Comparison of ENCODE assay signal across 22 cellular contexts in genomic region chr9:105444130-105444529, GRCh38. TPM values are rescaled to one million over a fixed set of nuclear protein-coding genes. Genes with fewer than 3 reads are reported as not detected.
DNase-seq lines count a peak whose midpoint lies in the region; ATAC-seq and TF ChIP-seq lines count a peak whose summit lies in the region.
"Had no signal": no experiment of that assay in that cellular context is flagged by ENCODE, and none has a peak within 500 bp of the region (broad histone marks: within the 10 kb centered on the region; RNA-seq: fewer than 3 reads in every experiment).

No MANE protein-coding gene starts in this region.

- ATAC-seq in GM23338 (no peak), GM21576 (IDR thresholded peaks at IDR 0.05; ENCODE audit: unreplicated experiment) (no peak), PC-3 (no peak)
- ATAC-seq: activated CD8-positive, alpha-beta T cell treated with anti-CD3 and anti-CD28 coated beads, Interleukin-2, amount 10 ng/mL, durations not matched to agents 7 days and 5 days; stimulated activated effector memory CD8-positive, alpha-beta T cell treated with anti-CD3 and anti-CD28 coated beads, Interleukin-12 subunit alpha, Interleukin-12 subunit beta, amount 100 ng/mL, for 72 hours; WTC11 had no signal

- no peak overlapping the region for H3K9ac ChIP-seq in PC-3 (ENCODE audit: low read length)

- intact Hi-C loops in PC-3 (cut with micrococcal nuclease) = no loop called here

- no peak overlapping the region for H3K4me3 ChIP-seq in GM23338
- H3K4me3 ChIP-seq in epithelial cell of esophagus (ENCODE audit: low read length) = no peak overlapping the region
- H3K4me3 ChIP-seq in osteoblast (ENCODE audit: insufficient read depth, low read length) = no peak overlapping the region
- no peak overlapping the region for H3K4me3 ChIP-seq in PC-3 (ENCODE audit: low read length)
- H3K4me3 ChIP-seq: cardiac muscle cell, MG63 had no signal

- H3K9me3 Mint-ChIP-seq in GM23338 = peaks cover 3% of the 10 kb centered on the region; the same call in 1 of the 3 replicates
- H3K9me3 Mint-ChIP-seq: stimulated activated effector memory CD8-positive, alpha-beta T cell treated with anti-CD3 and anti-CD28 coated beads, Interleukin-12 subunit alpha, Interleukin-12 subunit beta, amount 100 ng/mL, for 72 hours had no signal

- H3K9me3 ChIP-seq in osteoblast (ENCODE audit: low read depth, low read length) = no peaks in the 10 kb centered on the region
- no peaks in the 10 kb centered on the region for H3K9me3 ChIP-seq in PC-3 (ENCODE audit: low read length)
- H3K9me3 ChIP-seq: MG63 had no signal

- no peaks in the 10 kb centered on the region for H3K9me2 ChIP-seq in GM23338 (ENCODE audit: insufficient read depth)
- no peaks in the 10 kb centered on the region for H3K9me2 ChIP-seq in PC-3 (replicated peaks; ENCODE audit: low read length)

- DNase-seq in GM23338 (ENCODE audit: low spot score) (no peak), NCI-H524 treated with DMSO at 0.1 percent for 48 hours (lab: John Stamatoyannopoulos, UW) (peak; percentile 70), epithelial cell of esophagus (ENCODE audit: low read depth) (peak; percentile 88), osteoblast (ENCODE audit: insufficient read length, low spot score, missing footprints) (no peak), PC-3 (no peak), T-helper 2 cell (no peak)
- no peak for DNase-seq in activated CD4-positive, alpha-beta T cell treated with anti-CD3 and anti-CD28 coated beads for 1 hour
- DNase-seq: activated CD8-positive, alpha-beta T cell treated with anti-CD3 and anti-CD28 coated beads, Interleukin-2, amount 10 ng/mL, durations not matched to agents 7 days and 5 days; COR-L47; effector CD8-positive, alpha-beta T cell; mesendoderm; MG63; NCI-H1930; NCI-H345; nephron progenitor cell; NK-92 treated with Interleukin-12 subunit alpha and Interleukin-12 subunit beta, amount 100 ng/mL, for 24 hours; Right ventricle myocardium superior had no signal

- H3K27ac ChIP-seq in GM23338 (ENCODE audit: low read depth) = no peak overlapping the region
- H3K27ac ChIP-seq in osteoblast (ENCODE audit: low read depth, low read length) = no peak overlapping the region
- no peak overlapping the region for H3K27ac ChIP-seq in PC-3 (ENCODE audit: low read length)
- H3K27ac ChIP-seq: cardiac muscle cell had no signal

- H3K27ac Mint-ChIP-seq in GM23338 = no peak overlapping the region
- H3K27ac Mint-ChIP-seq: activated CD8-positive, alpha-beta T cell treated with anti-CD3 and anti-CD28 coated beads, Interleukin-2, amount 10 ng/mL, durations not matched to agents 7 days and 5 days; activated naive CD8-positive, alpha-beta T cell; nephron progenitor cell; stimulated activated effector memory CD8-positive, alpha-beta T cell treated with anti-CD3 and anti-CD28 coated beads, Interleukin-12 subunit alpha, Interleukin-12 subunit beta, amount 100 ng/mL, for 72 hours; WTC11 had no signal

- H3K4me2 ChIP-seq in GM23338 = no peak overlapping the region
- no peak overlapping the region for H3K4me2 ChIP-seq in osteoblast (ENCODE audit: insufficient read depth, low read length)
- H3K4me2 ChIP-seq in PC-3 (ENCODE audit: low read length) = no peak overlapping the region

- H3K36me3 ChIP-seq in GM23338 (ENCODE audit: insufficient read depth) = no peaks in the 10 kb centered on the region
- H3K36me3 ChIP-seq in osteoblast (ENCODE audit: insufficient read depth, low read length) = no peaks in the 10 kb centered on the region
- no peaks in the 10 kb centered on the region for H3K36me3 ChIP-seq in PC-3 (ENCODE audit: low read depth, low read length)
- H3K36me3 ChIP-seq: cardiac muscle cell, MG63 had no signal

- TF ChIP-seq CTCF in GM23338 (conservative IDR thresholded peaks at IDR 0.05; ENCODE audit: low read depth in 2 of 2) = no peak
- no peak for TF ChIP-seq CTCF in epithelial cell of esophagus (IDR thresholded peaks at IDR 0.05; ENCODE audit: insufficient read depth, low read depth, low read length, missing control alignments)
- TF ChIP-seq CTCF in osteoblast (IDR thresholded peaks at IDR 0.05; ENCODE audit: extremely low read depth, low read depth, low read length) = no peak
- TF ChIP-seq CTCF in PC-3 (conservative IDR thresholded peaks at IDR 0.05; ENCODE audit: low read depth, low read length) = no peak

- no peaks in the 10 kb centered on the region; the same call in 1 of the 2 replicates for H3F3A ChIP-seq in GM23338 (replicated peaks; ENCODE audit: low read depth)
- H3F3A ChIP-seq in PC-3 (ENCODE audit: low read length, unreplicated experiment) = no peaks in the 10 kb centered on the region

- H3K27me3 ChIP-seq in GM23338 (ENCODE audit: insufficient read depth) (no peaks in the 10 kb centered on the region), osteoblast (ENCODE audit: insufficient read depth, low read length) (no peaks in the 10 kb centered on the region), PC-3 (ENCODE audit: low read length) (no peaks in the 10 kb centered on the region)
- H3K27me3 ChIP-seq: cardiac muscle cell, MG63 had no signal

- H3K4me1 ChIP-seq in GM23338 (ENCODE audit: insufficient read depth) (peaks cover 4% of the 10 kb centered on the region; the same call in 1 of the 2 replicates), osteoblast (ENCODE audit: insufficient read depth, low read length) (peaks cover 10% of the 10 kb centered on the region), PC-3 (ENCODE audit: insufficient read depth, low read length) (peaks cover 5% of the 10 kb centered on the region; the same call in 1 of the 2 replicates)

- no peaks in the 10 kb centered on the region for H4K20me1 ChIP-seq in GM23338 (replicated peaks; ENCODE audit: insufficient read depth)
- peaks cover 3% of the 10 kb centered on the region for H4K20me1 ChIP-seq in osteoblast (ENCODE audit: insufficient read depth, low read length)
- no peaks in the 10 kb centered on the region for H4K20me1 ChIP-seq in PC-3 (ENCODE audit: low read length)

- H2AFZ ChIP-seq in GM23338 (peak overlapping the region; percentile 74), osteoblast (ENCODE audit: low read length) (peak overlapping the region; percentile 69), PC-3 (ENCODE audit: low read length) (no peak overlapping the region)

- H3K4me1 Mint-ChIP-seq in GM23338 = peaks cover 11% of the 10 kb centered on the region

- no peak overlapping the region for H3K4me3 Mint-ChIP-seq in GM23338
- H3K4me3 Mint-ChIP-seq: activated CD8-positive, alpha-beta T cell treated with anti-CD3 and anti-CD28 coated beads, Interleukin-2, amount 10 ng/mL, durations not matched to agents 7 days and 5 days; activated naive CD8-positive, alpha-beta T cell; nephron progenitor cell; stimulated activated effector memory CD8-positive, alpha-beta T cell treated with anti-CD3 and anti-CD28 coated beads, Interleukin-12 subunit alpha, Interleukin-12 subunit beta, amount 100 ng/mL, for 72 hours; WTC11 had no signal

- CTCF ChIA-PET in PC-3 (lab: Charles Lee) = no interaction called here

- peaks cover 3% of the 10 kb centered on the region for H3K27me3 Mint-ChIP-seq in GM23338 (ENCODE audit: insufficient read depth, low read depth, poor library complexity)
- H3K27me3 Mint-ChIP-seq: activated naive CD8-positive, alpha-beta T cell had no signal

- H3K79me2 ChIP-seq in GM23338 (replicated peaks; ENCODE audit: insufficient read depth) (peaks cover 2% of the 10 kb centered on the region), osteoblast (ENCODE audit: insufficient read depth, low read length) (peaks cover 9% of the 10 kb centered on the region), PC-3 (ENCODE audit: low read length) (peaks cover 9% of the 10 kb centered on the region)

- POLR2A ChIA-PET in PC-3 (lab: Charles Lee; ENCODE audit: unreplicated experiment) = no interaction called here

- H3K36me3 Mint-ChIP-seq in GM23338 (ENCODE audit: low read depth) = no peaks in the 10 kb centered on the region
- H3K36me3 Mint-ChIP-seq: activated naive CD8-positive, alpha-beta T cell; stimulated activated effector memory CD8-positive, alpha-beta T cell treated with anti-CD3 and anti-CD28 coated beads, Interleukin-12 subunit alpha, Interleukin-12 subunit beta, amount 100 ng/mL, for 72 hours; WTC11 had no signal

- BruUV-seq in PC-3 (replicated peaks; lab: Mats Ljungman, UMichigan) = no TSS peak

TF ChIP-seq in GM23338, 12 proteins besides CTCF, POLR2A, EP300 and RAD21 (continues in another document):
- TF ChIP-seq CREB1 (CRISPR knock-in tag; IDR thresholded peaks at IDR 0.05; ENCODE audit: low read depth) (no peak), EZH2phosphoT487 (IDR thresholded peaks at IDR 0.05; ENCODE audit: unreplicated experiment) (no peak)

RNA-seq across cellular contexts. Expression of gene FSD1L, which starts 3.7 kb away (rescaled TPM):
- total RNA-seq in GM23338 (2014; rRNA removed; shearing (Covaris generic)) = 7.1 and 10.9 TPM in 2 replicates
- 4.0 and 5.2 TPM in 2 replicates for polyA plus RNA-seq in GM23338 (2016; fragmentation: Nextera tagmentation; extraction: Ambion mirVana)
- total RNA-seq in osteoblast (6.5 and 7.1 TPM in 2 replicates), PC-3 (2014; rRNA removed) (1.7 and 2.1 TPM in 2 replicates)

Comparison
In these comparisons a context has a peak if more than half of its experiments do, and no peak if none do; other contexts are left out.
1. DNase-seq: peak in NCI-H524 treated with DMSO at 0.1 percent for 48 hours (single experiment) and epithelial cell of esophagus (single experiment); none in GM23338 (single experiment), osteoblast (single experiment), activated CD4-positive, alpha-beta T cell treated with anti-CD3 and anti-CD28 coated beads for 1 hour (single experiment), PC-3 (single experiment) and T-helper 2 cell (0 of 5).